Comparison of ENCODE assay signal across 27 cellular contexts in the genomic region with DNA sequence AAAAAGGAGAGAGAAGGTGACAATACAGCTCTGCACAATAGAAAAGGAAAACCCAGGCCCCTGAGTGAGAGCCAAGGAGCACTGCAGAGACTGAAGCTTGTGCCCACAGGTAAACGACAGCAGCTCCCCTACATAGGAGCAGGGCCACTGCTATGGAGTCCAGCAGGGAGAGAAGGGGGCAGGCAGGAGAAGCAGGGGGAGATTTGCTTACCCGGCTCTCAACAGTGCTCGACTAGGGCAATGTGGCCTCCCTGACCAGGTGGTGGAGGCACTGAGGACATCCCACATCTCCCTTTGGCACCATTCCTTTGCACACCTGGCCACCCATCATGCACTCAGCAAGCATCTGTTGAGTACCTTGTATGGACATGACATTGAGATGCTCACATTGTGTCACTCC.
DNase-seq lines count a peak whose midpoint lies in the region; ATAC-seq, FAIRE-seq and TF ChIP-seq lines count a peak whose summit lies in the region.
"Had no signal": no experiment of that assay in that cellular context is flagged by ENCODE, and none has a peak within 500 bp of the region (broad histone marks: within the 10 kb centered on the region; RNA-seq: fewer than 3 reads in every experiment).

No MANE protein-coding gene starts in this region.

- H3K4me1 ChIP-seq in neuronal stem cell (ENCODE audit: control insufficient read depth in 2 of 2, insufficient read depth in 1 of 2, low read depth in 1 of 2, low read length in 2 of 2) (peaks cover 0 to 1% of the 10 kb centered on the region in 2 donors), vagina (peaks cover 18% of the 10 kb centered on the region), left lung (no peaks in the 10 kb centered on the region)
- H3K4me1 ChIP-seq: BE2C had no signal

- no peak overlapping the region for H3K18ac ChIP-seq in neuronal stem cell (ENCODE audit: low read length)

- H3K27me3 ChIP-seq in neuronal stem cell (ENCODE audit: control insufficient read depth in 3 of 3, insufficient read depth in 3 of 3, low read depth in 1 of 3, low read length in 3 of 3) = peaks cover 0 to 9% (median 0%) of the 10 kb centered on the region in 3 experiments
- no peaks in the 10 kb centered on the region for H3K27me3 ChIP-seq in vagina
- no peaks in the 10 kb centered on the region for H3K27me3 ChIP-seq in left lung
- H3K27me3 ChIP-seq: BLaER1 had no signal

- H2AFZ ChIP-seq in neuronal stem cell (ENCODE audit: low read length) = no peak overlapping the region

- H2BK12ac ChIP-seq in neuronal stem cell (ENCODE audit: low read length) = no peak overlapping the region

- H4K91ac ChIP-seq in neuronal stem cell (ENCODE audit: low read depth, low read length, poor library complexity) = no peak overlapping the region

- TF ChIP-seq CTCF in vagina (IDR thresholded peaks at IDR 0.05) (no peak), left lung (IDR thresholded peaks at IDR 0.05) (no peak)

- no peak overlapping the region for H3K9ac ChIP-seq in neuronal stem cell (ENCODE audit: low read depth, low read length, poor library complexity)
- H3K9ac ChIP-seq: BLaER1 had no signal

- no peaks in the 10 kb centered on the region for H3K9me3 ChIP-seq in neuronal stem cell (replicated peaks in 1 of 2; ENCODE audit: control insufficient read depth in 2 of 2, insufficient read depth in 1 of 2, low read depth in 1 of 2, low read length in 2 of 2)
- no peaks in the 10 kb centered on the region for H3K9me3 ChIP-seq in vagina
- peaks cover 0 to 6% of the 10 kb centered on the region in 2 donors for H3K9me3 ChIP-seq in left lung
- H3K9me3 ChIP-seq: BE2C, BLaER1 had no signal

- no peak overlapping the region for H3K23ac ChIP-seq in neuronal stem cell (ENCODE audit: low read depth, low read length, poor library complexity)

- no peaks in the 10 kb centered on the region for H3K4me1 Mint-ChIP-seq in stimulated activated naive CD8-positive, alpha-beta T cell treated with anti-CD3 and anti-CD28 coated beads, Interleukin-15, amount 100 ng/mL, for 72 hours
- H3K4me1 Mint-ChIP-seq: CD8-positive, alpha-beta memory T cell had no signal

- H2BK5ac ChIP-seq in neuronal stem cell (ENCODE audit: low read length) = no peak overlapping the region

- no peak overlapping the region for H2BK15ac ChIP-seq in neuronal stem cell (ENCODE audit: low read length)

- no peak for DNase-seq in neuronal stem cell (ENCODE audit: low spot score)
- no peak for DNase-seq in urothelium cell line (ENCODE audit: low spot score)
- peak in 1 of 2 donors; percentile 69 for DNase-seq in vagina (ENCODE audit: extremely low spot score in 2 of 2)
- no peak for DNase-seq in left lung
- no peak for DNase-seq in stimulated activated naive CD8-positive, alpha-beta T cell treated with anti-CD3 and anti-CD28 coated beads, Interleukin-15, amount 100 ng/mL, for 72 hours
- no peak for DNase-seq in HCEC 1CT
- DNase-seq: 8988T; ACHN; BE2C; C1 segment of cervical spinal cord; CD4-positive, alpha-beta memory T cell; CD4-positive, CD25-positive, alpha-beta regulatory T cell; CD8-positive, alpha-beta memory T cell; COR-L47; DMS 273 treated with DMSO at 0.1 percent for 48 hours; DMS153; DMS53; DMS79; DND-41; EL; GDM1 had no signal

- H3K4ac ChIP-seq in neuronal stem cell (ENCODE audit: low read length) = no peak overlapping the region

- H3K9me3 Mint-ChIP-seq in stimulated activated naive CD8-positive, alpha-beta T cell treated with anti-CD3 and anti-CD28 coated beads, Interleukin-15, amount 100 ng/mL, for 72 hours = no peaks in the 10 kb centered on the region
- H3K9me3 Mint-ChIP-seq: CD8-positive, alpha-beta memory T cell had no signal

- peak; percentile 89 for FAIRE-seq in urothelium cell line (lab: Jason Lieb, UNC)
- FAIRE-seq: A204.1, GM12878, GM12892, GM18507 had no signal

- no peak for ATAC-seq in left lung
- ATAC-seq in stimulated activated naive CD8-positive, alpha-beta T cell treated with anti-CD3 and anti-CD28 coated beads, Interleukin-15, amount 100 ng/mL, for 72 hours = no peak
- ATAC-seq: GM12878 had no signal

- TF ChIP-seq POLR2A in vagina (IDR thresholded peaks at IDR 0.05) = no peak

- no peak overlapping the region for H2AK5ac ChIP-seq in neuronal stem cell (ENCODE audit: low read depth, low read length)

- intact Hi-C loops in vagina (cut with DNase I) (no loop called here), left lung (cut with DNase I) (no loop called here)

- H2BK120ac ChIP-seq in neuronal stem cell (ENCODE audit: low read depth, low read length) = no peak overlapping the region

- H4K8ac ChIP-seq in neuronal stem cell (ENCODE audit: low read depth, low read length) = peak overlapping the region; percentile 94

- H3K36me3 ChIP-seq in neuronal stem cell (replicated peaks in 1 of 2; ENCODE audit: control insufficient read depth in 2 of 2, insufficient read depth in 2 of 2, low read length in 2 of 2) (no peaks in the 10 kb centered on the region), vagina (no peaks in the 10 kb centered on the region), left lung (no peaks in the 10 kb centered on the region)
- H3K36me3 ChIP-seq: BE2C, BLaER1 had no signal

- H3K4me3 ChIP-seq in neuronal stem cell (ENCODE audit: low read length in 2 of 2) (peak overlapping the region in 1 of 2 donors; percentile 47), vagina (no peak overlapping the region), left lung (no peak overlapping the region)
- H3K4me3 ChIP-seq: BLaER1, GM12878 had no signal

- H3K27ac Mint-ChIP-seq in stimulated activated naive CD8-positive, alpha-beta T cell treated with anti-CD3 and anti-CD28 coated beads, Interleukin-15, amount 100 ng/mL, for 72 hours = no peak overlapping the region
- H3K27ac Mint-ChIP-seq: CD4-positive, alpha-beta memory T cell; CD4-positive, CD25-positive, alpha-beta regulatory T cell; CD8-positive, alpha-beta memory T cell had no signal

- no peak overlapping the region for H3K14ac ChIP-seq in neuronal stem cell (ENCODE audit: low read length)

- no peak overlapping the region for H3K4me3 Mint-ChIP-seq in stimulated activated naive CD8-positive, alpha-beta T cell treated with anti-CD3 and anti-CD28 coated beads, Interleukin-15, amount 100 ng/mL, for 72 hours
- H3K4me3 Mint-ChIP-seq: CD14-positive monocyte; CD4-positive, alpha-beta memory T cell; CD8-positive, alpha-beta memory T cell had no signal

- H3K27ac ChIP-seq in neuronal stem cell (replicated peaks; ENCODE audit: low read length) = no peak overlapping the region
- peak overlapping the region; percentile 69 for H3K27ac ChIP-seq in vagina
- no peak overlapping the region for H3K27ac ChIP-seq in left lung
- H3K27ac ChIP-seq: BLaER1 had no signal

- H3K27me3 Mint-ChIP-seq in stimulated activated naive CD8-positive, alpha-beta T cell treated with anti-CD3 and anti-CD28 coated beads, Interleukin-15, amount 100 ng/mL, for 72 hours = peaks cover 31% of the 10 kb centered on the region

- WGBS in neuronal stem cell (ENCODE audit: extremely low coverage in 2 of 2, insufficient read length in 2 of 2, insufficient replicate concordance in 1 of 2), 2 donors = no CpG with 5 or more reads among the region's 3 CpGs

- no peak overlapping the region for H3K4me2 ChIP-seq in neuronal stem cell (ENCODE audit: insufficient read depth, low read length, poor library complexity, severe bottlenecking)
- H3K4me2 ChIP-seq: BLaER1 had no signal

- no peaks in the 10 kb centered on the region for H3K79me1 ChIP-seq in neuronal stem cell (ENCODE audit: low read depth, low read length)
